Comparison of ENCODE assay signal across 23 cellular contexts in the genomic region with DNA sequence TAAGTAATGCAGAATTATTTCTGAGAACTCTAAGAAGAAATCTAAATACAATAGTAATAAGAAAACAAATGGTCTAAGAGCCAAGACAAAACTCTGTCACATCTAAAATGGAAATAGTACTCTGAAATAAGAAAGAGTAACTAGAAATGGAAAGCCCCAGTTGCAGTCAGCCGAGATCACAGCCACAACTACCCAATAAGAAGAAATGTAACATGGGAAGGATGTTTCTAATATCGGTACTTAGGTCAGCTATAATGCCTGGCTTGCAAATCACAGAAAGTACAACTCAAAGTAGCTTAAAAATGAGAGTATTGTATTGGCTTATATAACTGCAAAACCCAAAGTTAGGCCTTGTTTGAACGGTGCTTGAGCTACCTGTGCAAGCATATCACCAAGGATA. TPM values are rescaled to one million over a fixed set of nuclear protein-coding genes. Genes with fewer than 3 reads are reported as not detected.
DNase-seq lines count a peak whose midpoint lies in the region; ATAC-seq and TF ChIP-seq lines count a peak whose summit lies in the region.
"Had no signal": no experiment of that assay in that cellular context is flagged by ENCODE, and none has a peak within 500 bp of the region (broad histone marks: within the 10 kb centered on the region; RNA-seq: fewer than 3 reads in every experiment).

No MANE protein-coding gene starts in this region.

- peak; percentile 73 for ATAC-seq in GM18858 (IDR thresholded peaks at IDR 0.05; ENCODE audit: unreplicated experiment)
- ATAC-seq in HG02642 (IDR thresholded peaks at IDR 0.05; ENCODE audit: poor library complexity, unreplicated experiment) = peak; percentile 67
- peak; percentile 58 for ATAC-seq in HG03378 (IDR thresholded peaks at IDR 0.05; ENCODE audit: unreplicated experiment)
- ATAC-seq in left colon = no peak
- ATAC-seq in effector memory CD8-positive, alpha-beta T cell (replicated peaks) = no peak
- ATAC-seq: heart right ventricle, upper lobe of right lung had no signal

- H3K4me3 ChIP-seq in vagina = no peak overlapping the region
- H3K4me3 ChIP-seq: heart right ventricle, upper lobe of right lung had no signal

- no peak overlapping the region for H3K4me3 Mint-ChIP-seq in effector memory CD8-positive, alpha-beta T cell
- H3K4me3 Mint-ChIP-seq: activated CD4-positive, alpha-beta T cell treated with anti-CD3 and anti-CD28 coated beads, Interleukin-2, amount 10 ng/mL, durations not matched to agents 7 days and 5 days; activated naive CD8-positive, alpha-beta T cell treated with anti-CD3 and anti-CD28 coated beads, Interleukin-2, amount 10 ng/mL, durations not matched to agents 7 days and 5 days; T-helper 1 cell treated with Interleukin-12 subunit alpha and Interleukin-12 subunit beta and Interleukin-4 antibody, amounts not matched to agents 30 μg/mL and 1 μg/mL, for 36 hours had no signal

- DNase-seq in GM10266 (ENCODE audit: extremely low spot score) (peak; percentile 32), vagina (ENCODE audit: extremely low spot score in 2 of 2) (no peak), left colon (no peak), hypothalamus (lab: John Stamatoyannopoulos, UW) (no peak)
- no peak for DNase-seq in effector memory CD8-positive, alpha-beta T cell
- DNase-seq: activated CD4-positive, alpha-beta T cell treated with anti-CD3 and anti-CD28 coated beads, Interleukin-2, amount 10 ng/mL, durations not matched to agents 7 days and 5 days; activated naive CD8-positive, alpha-beta T cell treated with anti-CD3 and anti-CD28 coated beads, Interleukin-2, amount 10 ng/mL, durations not matched to agents 7 days and 5 days; AML-193; DMS53; GDM1; H7; heart right ventricle; NCI-H1417 treated with DMSO at 0.1 percent for 48 hours; NCI-H510A; NK-92 treated with Interleukin-12 subunit alpha and Interleukin-12 subunit beta, amount 100 ng/mL, for 24 hours; posterior cingulate gyrus; substantia nigra; upper lobe of right lung had no signal

- no peaks in the 10 kb centered on the region for H3K36me3 Mint-ChIP-seq in effector memory CD8-positive, alpha-beta T cell (ENCODE audit: insufficient read depth)
- H3K36me3 Mint-ChIP-seq: activated naive CD8-positive, alpha-beta T cell treated with anti-CD3 and anti-CD28 coated beads, Interleukin-2, amount 10 ng/mL, durations not matched to agents 7 days and 5 days had no signal

- no peaks in the 10 kb centered on the region for H3K4me1 Mint-ChIP-seq in effector memory CD8-positive, alpha-beta T cell (ENCODE audit: low read depth in 2 of 2)
- H3K4me1 Mint-ChIP-seq: activated CD4-positive, alpha-beta T cell treated with anti-CD3 and anti-CD28 coated beads, Interleukin-2, amount 10 ng/mL, durations not matched to agents 7 days and 5 days; activated naive CD8-positive, alpha-beta T cell treated with anti-CD3 and anti-CD28 coated beads, Interleukin-2, amount 10 ng/mL, durations not matched to agents 7 days and 5 days had no signal

- no peaks in the 10 kb centered on the region for H3K27me3 ChIP-seq in vagina
- H3K27me3 ChIP-seq: heart right ventricle, upper lobe of right lung had no signal

- peaks cover 0 to 9% of the 10 kb centered on the region in 2 donors for H3K27me3 Mint-ChIP-seq in effector memory CD8-positive, alpha-beta T cell
- H3K27me3 Mint-ChIP-seq: activated CD4-positive, alpha-beta T cell treated with anti-CD3 and anti-CD28 coated beads, Interleukin-2, amount 10 ng/mL, durations not matched to agents 7 days and 5 days; activated naive CD8-positive, alpha-beta T cell treated with anti-CD3 and anti-CD28 coated beads, Interleukin-2, amount 10 ng/mL, durations not matched to agents 7 days and 5 days had no signal

- intact Hi-C loops in vagina (cut with DNase I) (no loop called here), left colon (cut with DNase I, micrococcal nuclease) (no loop called here)

- H3K4me1 ChIP-seq in vagina = no peaks in the 10 kb centered on the region
- H3K4me1 ChIP-seq: heart right ventricle, upper lobe of right lung had no signal

- TF ChIP-seq POLR2A in vagina (IDR thresholded peaks at IDR 0.05) = no peak

- no peaks in the 10 kb centered on the region for H3K9me3 Mint-ChIP-seq in effector memory CD8-positive, alpha-beta T cell
- H3K9me3 Mint-ChIP-seq: activated CD4-positive, alpha-beta T cell treated with anti-CD3 and anti-CD28 coated beads, Interleukin-2, amount 10 ng/mL, durations not matched to agents 7 days and 5 days; activated naive CD8-positive, alpha-beta T cell treated with anti-CD3 and anti-CD28 coated beads, Interleukin-2, amount 10 ng/mL, durations not matched to agents 7 days and 5 days; T-helper 1 cell treated with Interleukin-12 subunit alpha and Interleukin-12 subunit beta and Interleukin-4 antibody, amounts not matched to agents 30 μg/mL and 1 μg/mL, for 36 hours had no signal

- H3K27ac Mint-ChIP-seq in effector memory CD8-positive, alpha-beta T cell = no peak overlapping the region
- H3K27ac Mint-ChIP-seq: activated CD4-positive, alpha-beta T cell treated with anti-CD3 and anti-CD28 coated beads, Interleukin-2, amount 10 ng/mL, durations not matched to agents 7 days and 5 days; activated naive CD8-positive, alpha-beta T cell treated with anti-CD3 and anti-CD28 coated beads, Interleukin-2, amount 10 ng/mL, durations not matched to agents 7 days and 5 days; T-helper 1 cell treated with Interleukin-12 subunit alpha and Interleukin-12 subunit beta and Interleukin-4 antibody, amounts not matched to agents 30 μg/mL and 1 μg/mL, for 36 hours had no signal

- no peak for TF ChIP-seq CTCF in GM10266 (IDR thresholded peaks at IDR 0.05; ENCODE audit: control insufficient read depth, insufficient read depth, low read depth, missing control alignments)
- no peak for TF ChIP-seq CTCF in vagina (IDR thresholded peaks at IDR 0.05)

- H3K9me3 ChIP-seq in vagina = no peaks in the 10 kb centered on the region
- H3K9me3 ChIP-seq: heart right ventricle, upper lobe of right lung had no signal

- no peaks in the 10 kb centered on the region for H3K36me3 ChIP-seq in vagina
- H3K36me3 ChIP-seq: heart right ventricle, upper lobe of right lung had no signal

- H3K27ac ChIP-seq in vagina = no peak overlapping the region
- H3K27ac ChIP-seq: epithelial cell of prostate, heart right ventricle, upper lobe of right lung had no signal

RNA-seq across cellular contexts. Expression of a gene that starts 58.6 kb away (rescaled TPM):
- total RNA-seq in vagina (39.0 TPM), left colon (10 to 100 TPM; 33.8 to 38.9 TPM)

Comparison
In these comparisons a context has a peak if more than half of its experiments do, and no peak if none do; other contexts are left out.
1. ATAC-seq: peak in GM18858 (single experiment), HG02642 (single experiment) and HG03378 (single experiment); none in left colon (single experiment) and effector memory CD8-positive, alpha-beta T cell (single experiment).